Comparison of ENCODE assay signal across 15 cellular contexts in the genomic region with DNA sequence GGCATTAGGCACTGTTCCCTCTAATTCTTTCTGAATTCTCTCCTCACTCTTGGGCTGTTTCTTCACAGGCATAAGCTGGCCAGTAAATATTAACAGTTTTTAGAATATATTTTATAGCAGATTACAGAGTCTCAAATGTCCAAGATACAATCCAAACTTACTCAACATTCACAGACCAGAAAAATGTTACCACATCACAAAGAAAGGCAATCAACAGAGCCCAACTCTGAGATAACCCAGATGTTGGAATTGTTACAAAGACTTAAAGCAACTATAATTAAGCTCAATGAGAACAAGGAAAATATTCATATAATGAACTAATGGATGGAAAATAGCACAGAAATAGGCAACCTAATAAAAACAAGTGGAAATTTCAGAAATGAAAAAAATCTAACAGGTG.
DNase-seq lines count a peak whose midpoint lies in the region; ATAC-seq and TF ChIP-seq lines count a peak whose summit lies in the region.
"Had no signal": no experiment of that assay in that cellular context is flagged by ENCODE, and none has a peak within 500 bp of the region (broad histone marks: within the 10 kb centered on the region; RNA-seq: fewer than 3 reads in every experiment).

No MANE protein-coding gene starts in this region.

- no peaks in the 10 kb centered on the region for H3K36me3 ChIP-seq in adipocyte (ENCODE audit: control insufficient read depth, insufficient read depth, low read length, severe bottlenecking)
- H3K36me3 ChIP-seq: BLaER1 had no signal

- no peak overlapping the region for H3K9ac ChIP-seq in adipocyte (ENCODE audit: low read length)
- H3K9ac ChIP-seq: BLaER1 had no signal

- H3K27me3 ChIP-seq in adipocyte (replicated peaks; ENCODE audit: control insufficient read depth, insufficient read depth, low read length): no peaks in the 10 kb centered on the region
- H3K27me3 ChIP-seq: BLaER1 had no signal

- ATAC-seq in GM18868 (IDR thresholded peaks at IDR 0.05; ENCODE audit: unreplicated experiment): no peak
- ATAC-seq: GM12878, HepG2 had no signal

- no peak for TF ChIP-seq CTCF in fibroblast of villous mesenchyme (IDR thresholded peaks at IDR 0.05; ENCODE audit: insufficient read depth, low read depth, low read length)

- H3K4me1 ChIP-seq in adipocyte (ENCODE audit: control insufficient read depth, insufficient read depth, low read length): peaks cover 5% of the 10 kb centered on the region
- H3K4me1 ChIP-seq: BLaER1 had no signal

- no peaks in the 10 kb centered on the region for H3K9me3 ChIP-seq in adipocyte (ENCODE audit: control insufficient read depth, low read length)
- H3K9me3 ChIP-seq: BLaER1 had no signal

- H3K4me3 ChIP-seq in adipocyte (ENCODE audit: low read length) (no peak overlapping the region), fibroblast of villous mesenchyme (ENCODE audit: low read depth, low read length) (no peak overlapping the region)
- H3K4me3 ChIP-seq: BLaER1, GM12878 had no signal

- peak; percentile 46 for DNase-seq in adipocyte (ENCODE audit: low read depth)
- DNase-seq in fibroblast of gingiva (ENCODE audit: low read depth): peak; percentile 11
- peak; percentile 42 for DNase-seq in fibroblast of villous mesenchyme (ENCODE audit: low read depth)
- no peak for DNase-seq in activated effector memory CD4-positive, alpha-beta T cell treated with anti-CD3 and anti-CD28 coated beads, Interleukin-2, amount 50 U/mL, for 16 hours
- no peak for DNase-seq in NCI-H345 treated with DMSO at 0.1 percent for 48 hours (lab: John Stamatoyannopoulos, UW; ENCODE audit: unreplicated experiment)
- DNase-seq in NCI-H2107 treated with DMSO at 0.1 percent for 48 hours (lab: John Stamatoyannopoulos, UW; ENCODE audit: unreplicated experiment): no peak
- DNase-seq: ACHN; Calu3; CD4-positive, alpha-beta memory T cell; DMS79 treated with DMSO at 0.1 percent for 48 hours; H9 had no signal

Comparison
In these comparisons a context has a peak if more than half of its experiments do, and no peak if none do; other contexts are left out.
1. DNase-seq: peak in adipocyte (single experiment), fibroblast of gingiva (single experiment) and fibroblast of villous mesenchyme (single experiment); none in activated effector memory CD4-positive, alpha-beta T cell treated with anti-CD3 and anti-CD28 coated beads, Interleukin-2, amount 50 U/mL, for 16 hours (single experiment), NCI-H345 treated with DMSO at 0.1 percent for 48 hours (single experiment) and NCI-H2107 treated with DMSO at 0.1 percent for 48 hours (single experiment).